In the genomic region with DNA sequence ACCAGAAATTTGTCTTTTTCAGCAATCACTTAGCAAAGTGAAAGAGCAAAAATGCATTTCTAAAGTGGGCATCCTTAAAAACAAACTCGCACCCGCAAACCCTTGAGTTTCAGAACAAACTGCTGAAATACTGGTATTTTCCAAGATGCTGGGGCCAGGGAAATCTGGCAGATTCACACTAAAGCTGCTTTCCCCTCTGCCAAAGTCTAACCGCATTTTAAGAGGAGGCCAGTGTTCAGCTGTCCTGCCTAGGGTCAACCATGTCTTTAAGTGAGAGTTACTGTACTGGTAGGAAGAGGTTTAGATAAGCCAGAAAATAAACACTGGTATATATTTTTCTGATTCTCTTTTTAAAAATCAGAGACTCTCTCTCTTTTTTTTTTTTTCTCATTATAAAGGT, we compare ENCODE assay signal across 1 cellular context.
TF ChIP-seq lines count a peak whose summit lies in the region.

No MANE protein-coding gene starts in this region.

TF ChIP-seq in GM23338, 12 proteins besides CTCF, POLR2A, EP300 and RAD21:
- TF ChIP-seq JUNB (IDR thresholded peaks at IDR 0.05; ENCODE audit: unreplicated experiment) = no peak
- TF ChIP-seq STAT1 (IDR thresholded peaks at IDR 0.05; ENCODE audit: unreplicated experiment) = no peak
- TF ChIP-seq CREB1 (CRISPR knock-in tag; IDR thresholded peaks at IDR 0.05; ENCODE audit: low read depth) = no peak
- TF ChIP-seq, protein P1, sequence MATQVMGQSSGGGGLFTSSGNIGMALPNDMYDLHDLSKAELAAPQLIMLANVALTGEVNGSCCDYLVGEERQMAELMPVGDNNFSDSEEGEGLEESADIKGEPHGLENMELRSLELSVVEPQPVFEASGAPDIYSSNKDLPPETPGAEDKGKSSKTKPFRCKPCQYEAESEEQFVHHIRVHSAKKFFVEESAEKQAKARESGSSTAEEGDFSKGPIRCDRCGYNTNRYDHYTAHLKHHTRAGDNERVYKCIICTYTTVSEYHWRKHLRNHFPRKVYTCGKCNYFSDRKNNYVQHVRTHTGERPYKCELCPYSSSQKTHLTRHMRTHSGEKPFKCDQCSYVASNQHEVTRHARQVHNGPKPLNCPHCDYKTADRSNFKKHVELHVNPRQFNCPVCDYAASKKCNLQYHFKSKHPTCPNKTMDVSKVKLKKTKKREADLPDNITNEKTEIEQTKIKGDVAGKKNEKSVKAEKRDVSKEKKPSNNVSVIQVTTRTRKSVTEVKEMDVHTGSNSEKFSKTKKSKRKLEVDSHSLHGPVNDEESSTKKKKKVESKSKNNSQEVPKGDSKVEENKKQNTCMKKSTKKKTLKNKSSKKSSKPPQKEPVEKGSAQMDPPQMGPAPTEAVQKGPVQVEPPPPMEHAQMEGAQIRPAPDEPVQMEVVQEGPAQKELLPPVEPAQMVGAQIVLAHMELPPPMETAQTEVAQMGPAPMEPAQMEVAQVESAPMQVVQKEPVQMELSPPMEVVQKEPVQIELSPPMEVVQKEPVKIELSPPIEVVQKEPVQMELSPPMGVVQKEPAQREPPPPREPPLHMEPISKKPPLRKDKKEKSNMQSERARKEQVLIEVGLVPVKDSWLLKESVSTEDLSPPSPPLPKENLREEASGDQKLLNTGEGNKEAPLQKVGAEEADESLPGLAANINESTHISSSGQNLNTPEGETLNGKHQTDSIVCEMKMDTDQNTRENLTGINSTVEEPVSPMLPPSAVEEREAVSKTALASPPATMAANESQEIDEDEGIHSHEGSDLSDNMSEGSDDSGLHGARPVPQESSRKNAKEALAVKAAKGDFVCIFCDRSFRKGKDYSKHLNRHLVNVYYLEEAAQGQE (IDR thresholded peaks at IDR 0.05; ENCODE audit: unreplicated experiment) = no peak
- TF ChIP-seq EZH2 (IDR thresholded peaks at IDR 0.05; ENCODE audit: low read depth, unreplicated experiment) = no peak
- no peak for TF ChIP-seq NANOG (IDR thresholded peaks at IDR 0.05; ENCODE audit: borderline replicate concordance)
- TF ChIP-seq ZNF114 (CRISPR knock-in tag; IDR thresholded peaks at IDR 0.05) = no peak
- TF ChIP-seq, protein P2, sequence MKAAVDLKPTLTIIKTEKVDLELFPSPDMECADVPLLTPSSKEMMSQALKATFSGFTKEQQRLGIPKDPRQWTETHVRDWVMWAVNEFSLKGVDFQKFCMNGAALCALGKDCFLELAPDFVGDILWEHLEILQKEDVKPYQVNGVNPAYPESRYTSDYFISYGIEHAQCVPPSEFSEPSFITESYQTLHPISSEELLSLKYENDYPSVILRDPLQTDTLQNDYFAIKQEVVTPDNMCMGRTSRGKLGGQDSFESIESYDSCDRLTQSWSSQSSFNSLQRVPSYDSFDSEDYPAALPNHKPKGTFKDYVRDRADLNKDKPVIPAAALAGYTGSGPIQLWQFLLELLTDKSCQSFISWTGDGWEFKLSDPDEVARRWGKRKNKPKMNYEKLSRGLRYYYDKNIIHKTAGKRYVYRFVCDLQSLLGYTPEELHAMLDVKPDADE (IDR thresholded peaks at IDR 0.05) = no peak
- no peak for TF ChIP-seq EZH2phosphoT487 (IDR thresholded peaks at IDR 0.05; ENCODE audit: unreplicated experiment)
- TF ChIP-seq, protein P3, sequence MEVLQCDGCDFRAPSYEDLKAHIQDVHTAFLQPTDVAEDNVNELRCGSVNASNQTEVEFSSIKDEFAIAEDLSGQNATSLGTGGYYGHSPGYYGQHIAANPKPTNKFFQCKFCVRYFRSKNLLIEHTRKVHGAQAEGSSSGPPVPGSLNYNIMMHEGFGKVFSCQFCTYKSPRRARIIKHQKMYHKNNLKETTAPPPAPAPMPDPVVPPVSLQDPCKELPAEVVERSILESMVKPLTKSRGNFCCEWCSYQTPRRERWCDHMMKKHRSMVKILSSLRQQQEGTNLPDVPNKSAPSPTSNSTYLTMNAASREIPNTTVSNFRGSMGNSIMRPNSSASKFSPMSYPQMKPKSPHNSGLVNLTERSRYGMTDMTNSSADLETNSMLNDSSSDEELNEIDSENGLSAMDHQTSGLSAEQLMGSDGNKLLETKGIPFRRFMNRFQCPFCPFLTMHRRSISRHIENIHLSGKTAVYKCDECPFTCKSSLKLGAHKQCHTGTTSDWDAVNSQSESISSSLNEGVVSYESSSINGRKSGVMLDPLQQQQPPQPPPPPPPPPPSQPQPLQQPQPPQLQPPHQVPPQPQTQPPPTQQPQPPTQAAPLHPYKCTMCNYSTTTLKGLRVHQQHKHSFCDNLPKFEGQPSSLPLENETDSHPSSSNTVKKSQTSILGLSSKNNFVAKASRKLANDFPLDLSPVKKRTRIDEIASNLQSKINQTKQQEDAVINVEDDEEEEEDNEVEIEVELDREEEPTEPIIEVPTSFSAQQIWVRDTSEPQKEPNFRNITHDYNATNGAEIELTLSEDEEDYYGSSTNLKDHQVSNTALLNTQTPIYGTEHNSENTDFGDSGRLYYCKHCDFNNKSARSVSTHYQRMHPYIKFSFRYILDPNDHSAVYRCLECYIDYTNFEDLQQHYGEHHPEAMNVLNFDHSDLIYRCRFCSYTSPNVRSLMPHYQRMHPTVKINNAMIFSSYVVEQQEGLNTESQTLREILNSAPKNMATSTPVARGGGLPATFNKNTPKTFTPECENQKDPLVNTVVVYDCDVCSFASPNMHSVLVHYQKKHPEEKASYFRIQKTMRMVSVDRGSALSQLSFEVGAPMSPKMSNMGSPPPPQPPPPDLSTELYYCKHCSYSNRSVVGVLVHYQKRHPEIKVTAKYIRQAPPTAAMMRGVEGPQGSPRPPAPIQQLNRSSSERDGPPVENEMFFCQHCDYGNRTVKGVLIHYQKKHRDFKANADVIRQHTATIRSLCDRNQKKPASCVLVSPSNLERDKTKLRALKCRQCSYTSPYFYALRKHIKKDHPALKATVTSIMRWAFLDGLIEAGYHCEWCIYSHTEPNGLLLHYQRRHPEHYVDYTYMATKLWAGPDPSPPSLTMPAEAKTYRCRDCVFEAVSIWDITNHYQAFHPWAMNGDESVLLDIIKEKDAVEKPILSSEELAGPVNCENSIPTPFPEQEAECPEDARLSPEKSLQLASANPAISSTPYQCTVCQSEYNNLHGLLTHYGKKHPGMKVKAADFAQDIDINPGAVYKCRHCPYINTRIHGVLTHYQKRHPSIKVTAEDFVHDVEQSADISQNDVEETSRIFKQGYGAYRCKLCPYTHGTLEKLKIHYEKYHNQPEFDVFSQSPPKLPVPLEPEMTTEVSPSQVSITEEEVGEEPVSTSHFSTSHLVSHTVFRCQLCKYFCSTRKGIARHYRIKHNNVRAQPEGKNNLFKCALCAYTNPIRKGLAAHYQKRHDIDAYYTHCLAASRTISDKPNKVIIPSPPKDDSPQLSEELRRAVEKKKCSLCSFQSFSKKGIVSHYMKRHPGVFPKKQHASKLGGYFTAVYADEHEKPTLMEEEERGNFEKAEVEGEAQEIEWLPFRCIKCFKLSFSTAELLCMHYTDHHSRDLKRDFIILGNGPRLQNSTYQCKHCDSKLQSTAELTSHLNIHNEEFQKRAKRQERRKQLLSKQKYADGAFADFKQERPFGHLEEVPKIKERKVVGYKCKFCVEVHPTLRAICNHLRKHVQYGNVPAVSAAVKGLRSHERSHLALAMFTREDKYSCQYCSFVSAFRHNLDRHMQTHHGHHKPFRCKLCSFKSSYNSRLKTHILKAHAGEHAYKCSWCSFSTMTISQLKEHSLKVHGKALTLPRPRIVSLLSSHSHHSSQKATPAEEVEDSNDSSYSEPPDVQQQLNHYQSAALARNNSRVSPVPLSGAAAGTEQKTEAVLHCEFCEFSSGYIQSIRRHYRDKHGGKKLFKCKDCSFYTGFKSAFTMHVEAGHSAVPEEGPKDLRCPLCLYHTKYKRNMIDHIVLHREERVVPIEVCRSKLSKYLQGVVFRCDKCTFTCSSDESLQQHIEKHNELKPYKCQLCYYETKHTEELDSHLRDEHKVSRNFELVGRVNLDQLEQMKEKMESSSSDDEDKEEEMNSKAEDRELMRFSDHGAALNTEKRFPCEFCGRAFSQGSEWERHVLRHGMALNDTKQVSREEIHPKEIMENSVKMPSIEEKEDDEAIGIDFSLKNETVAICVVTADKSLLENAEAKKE (CRISPR knock-in tag; IDR thresholded peaks at IDR 0.05) = no peak
TF ChIP-seq in GM23338: peak in this region for 0.
